7 cellular contexts compared by ENCODE assay signal in the genomic region with DNA sequence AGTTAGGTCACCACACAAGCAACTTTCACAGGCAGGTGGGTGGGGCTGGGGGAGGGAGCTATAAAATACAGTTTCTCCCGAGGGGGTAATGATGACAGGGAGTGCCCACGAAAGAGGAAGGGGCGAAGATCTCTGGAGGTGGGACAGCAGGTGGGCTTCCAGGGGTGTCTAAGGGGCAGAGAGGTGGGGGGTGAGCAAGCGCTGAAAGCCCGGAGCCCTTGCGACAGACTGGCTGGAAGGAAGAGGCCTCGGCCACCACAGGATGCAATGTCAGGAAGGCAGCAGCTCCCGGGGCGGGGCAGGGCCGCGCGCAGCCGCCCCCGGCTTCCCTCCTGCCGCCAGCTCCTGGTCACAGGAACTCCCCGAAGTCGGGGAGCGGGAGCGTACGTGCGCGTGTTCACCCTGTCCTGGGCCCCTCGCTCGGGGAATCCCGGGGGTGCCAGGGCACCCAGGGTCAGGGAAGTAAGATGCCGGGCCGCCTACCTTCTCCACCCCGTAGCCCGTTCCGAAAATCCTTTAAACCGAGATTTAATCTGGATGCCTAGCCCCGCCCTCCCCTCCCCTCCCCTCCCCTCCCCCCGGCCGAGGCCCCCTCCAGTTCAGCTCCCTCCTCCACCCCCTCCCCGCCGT.
DNase-seq lines count a peak whose midpoint lies in the region; ATAC-seq, FAIRE-seq and TF ChIP-seq lines count a peak whose summit lies in the region.

No MANE protein-coding gene starts in this region.

- no peaks in the 10 kb centered on the region for H3K36me3 ChIP-seq in SU-DHL-6 (ENCODE audit: low read length)

- DNase-seq in GM18507 (ENCODE audit: extremely low spot score, insufficient read length, low read depth): no peak
- peak; percentile 51 to 57 for DNase-seq in cardiac fibroblast (ENCODE audit: low read depth in 2 of 2)
- DNase-seq in stimulated activated CD4-positive, alpha-beta T cell treated with anti-CD3 and anti-CD28 coated beads, Interleukin-4, amount 100 ng/mL, for 24 hours: peak; percentile 50
- no peak for DNase-seq in ACHN

- in situ Hi-C loops in ACHN (cut with HindIII; ENCODE audit: low pct_ligation_motif_present, low pct_unique_long_range_greater_than_20kb, low sequenced_read_pairs): no loop called here

- no peaks in the 10 kb centered on the region for H4K20me1 ChIP-seq in SU-DHL-6 (ENCODE audit: low read depth, low read length)

- no peaks in the 10 kb centered on the region for H3K9me2 ChIP-seq in SU-DHL-6 (replicated peaks; ENCODE audit: insufficient read depth, low read length)

- no peak overlapping the region for H3K9ac ChIP-seq in SU-DHL-6 (ENCODE audit: low read length)

- H3K79me2 ChIP-seq in SU-DHL-6 (ENCODE audit: insufficient read depth, low read length): no peaks in the 10 kb centered on the region

- H3K27me3 ChIP-seq in SU-DHL-6 (ENCODE audit: low read length) (no peaks in the 10 kb centered on the region), layer of hippocampus (ENCODE audit: control insufficient read depth, insufficient read depth, low read length) (no peaks in the 10 kb centered on the region)

- H3K4me3 ChIP-seq in SU-DHL-6 (ENCODE audit: insufficient read depth, low read length, poor library complexity, severe bottlenecking) (no peak overlapping the region), cardiac fibroblast (replicated peaks in 1 of 2; ENCODE audit: low read depth in 2 of 2, low read length in 2 of 2) (peak overlapping the region; percentile 39 to 49)

- peak overlapping the region; percentile 56 for H3K4me2 ChIP-seq in SU-DHL-6 (ENCODE audit: low read depth, low read length, poor library complexity, severe bottlenecking)

- peak; percentile 19 for ATAC-seq in HG03039 (IDR thresholded peaks at IDR 0.05; ENCODE audit: unreplicated experiment)

- H3K27ac ChIP-seq in SU-DHL-6 (ENCODE audit: low read depth, low read length) (no peak overlapping the region), layer of hippocampus (ENCODE audit: low read depth, low read length) (peak overlapping the region; percentile 78)

- no peaks in the 10 kb centered on the region for H3K9me3 ChIP-seq in SU-DHL-6 (ENCODE audit: insufficient read depth, low read length)

- TF ChIP-seq CTCF in SU-DHL-6 (IDR thresholded peaks at IDR 0.05; ENCODE audit: insufficient read depth, low read length, poor library complexity, severe bottlenecking) (no peak), cardiac fibroblast (IDR thresholded peaks at IDR 0.05; ENCODE audit: low read depth, low read length) (no peak)

- peak; percentile 73 for FAIRE-seq in GM18507 (lab: Jason Lieb, UNC)

- no peak overlapping the region for H2AFZ ChIP-seq in SU-DHL-6 (ENCODE audit: low read depth, low read length, severe bottlenecking)

- no peaks in the 10 kb centered on the region for H3F3A ChIP-seq in SU-DHL-6 (ENCODE audit: insufficient read depth)

Comparison
In these comparisons a context has a peak if more than half of its experiments do, and no peak if none do; other contexts are left out.
1. DNase-seq: peak in cardiac fibroblast (2 of 2) and stimulated activated CD4-positive, alpha-beta T cell treated with anti-CD3 and anti-CD28 coated beads, Interleukin-4, amount 100 ng/mL, for 24 hours (single experiment); none in GM18507 (single experiment) and ACHN (single experiment).